In genomic region chr9:86945868-86946711, GRCh38 we compare ENCODE assay signal across 8 cellular contexts. TPM values are rescaled to one million over a fixed set of nuclear protein-coding genes. Genes with fewer than 3 reads are reported as not detected.
DNase-seq lines count a peak whose midpoint lies in the region; ATAC-seq and TF ChIP-seq lines count a peak whose summit lies in the region.

No MANE protein-coding gene starts in this region.

- peaks cover 22% of the 10 kb centered on the region for H3K4me1 Mint-ChIP-seq in activated T-cell treated with anti-CD3 and anti-CD28 coated beads, Interleukin-2, amount 50 U/mL, for 24 hours (ENCODE audit: low read depth)

- no peak for TF ChIP-seq CTCF in GM13977 (IDR thresholded peaks at IDR 0.05; ENCODE audit: extremely low read depth, insufficient read depth, missing control alignments)

- in situ Hi-C loops in GM13977 (cut with MboI; ENCODE audit: low pct_unique_long_range_greater_than_20kb, low sequenced_read_pairs, unreplicated experiment), result no loop called here

- H3K4me3 Mint-ChIP-seq in activated T-cell treated with anti-CD3 and anti-CD28 coated beads, Interleukin-2, amount 50 U/mL, for 24 hours, result peak overlapping the region; percentile 62

- peaks cover 43% of the 10 kb centered on the region for H3K27me3 Mint-ChIP-seq in activated T-cell treated with anti-CD3 and anti-CD28 coated beads, Interleukin-2, amount 50 U/mL, for 24 hours

- H3K36me3 ChIP-seq in esophagus (ENCODE audit: control insufficient read depth in 2 of 2, insufficient read depth in 2 of 2, low read length in 1 of 2) (no peaks in the 10 kb centered on the region), mucosa of rectum (ENCODE audit: control insufficient read depth in 2 of 2, insufficient read depth in 2 of 2, low read length in 2 of 2) (no peaks in the 10 kb centered on the region)

- peak overlapping the region in 1 of 2 donors; percentile 39 for H3K9ac ChIP-seq in mucosa of rectum (ENCODE audit: low read depth in 1 of 2, low read length in 2 of 2)

- no peaks in the 10 kb centered on the region for H3K9me3 Mint-ChIP-seq in activated T-cell treated with anti-CD3 and anti-CD28 coated beads, Interleukin-2, amount 50 U/mL, for 24 hours

- H3K27me3 ChIP-seq in esophagus (ENCODE audit: control insufficient read depth in 1 of 2, insufficient read depth in 2 of 2, low read length in 2 of 2) (no peaks in the 10 kb centered on the region), mucosa of rectum (ENCODE audit: control insufficient read depth in 2 of 2, insufficient read depth in 2 of 2, low read length in 2 of 2) (peaks cover 27 to 41% of the 10 kb centered on the region in 2 donors)

- peak overlapping the region; percentile 75 to 91 for H3K27ac ChIP-seq in esophagus (ENCODE audit: low read depth in 2 of 2, low read length in 1 of 2)
- H3K27ac ChIP-seq in mucosa of rectum (ENCODE audit: low read depth in 2 of 2, low read length in 2 of 2), result peak overlapping the region; percentile 47 to 68

- ATAC-seq in HG02870 (IDR thresholded peaks at IDR 0.05; ENCODE audit: unreplicated experiment) (peak; percentile 38), HG03457 (IDR thresholded peaks at IDR 0.05; ENCODE audit: unreplicated experiment) (no peak)

- H3K4me1 ChIP-seq in esophagus (ENCODE audit: control insufficient read depth in 2 of 2, insufficient read depth in 2 of 2, low read length in 1 of 2), result no peaks in the 10 kb centered on the region
- H3K4me1 ChIP-seq in mucosa of rectum (ENCODE audit: control insufficient read depth in 2 of 2, insufficient read depth in 2 of 2, low read length in 2 of 2), result peaks cover 7 to 12% of the 10 kb centered on the region in 2 donors

- H3K4me3 ChIP-seq in esophagus (ENCODE audit: low read depth in 1 of 2, low read length in 2 of 2), result peak overlapping the region; percentile 55 to 72
- peak overlapping the region; percentile 69 to 72 for H3K4me3 ChIP-seq in mucosa of rectum (ENCODE audit: low read length in 2 of 2)

- DNase-seq in GM13977 (ENCODE audit: low spot score) (peak; percentile 53), NCI-H69 (lab: John Stamatoyannopoulos, UW) (peak; percentile 67)
- DNase-seq in activated T-cell treated with anti-CD3 and anti-CD28 coated beads, Interleukin-2, amount 50 U/mL, for 24 hours, result peak; percentile 77
- peak; percentile 16 to 19 for DNase-seq in stimulated activated CD8-positive, alpha-beta memory T cell treated with anti-CD3 and anti-CD28 coated beads, Interleukin-7, amount 100 ng/mL, for 1 hour (ENCODE audit: low read depth in 2 of 2)

- WGBS in esophagus, 2 donors, result 1% methylated on average over 98 to 119 of the region's 119 CpGs

- H3K36me3 Mint-ChIP-seq in activated T-cell treated with anti-CD3 and anti-CD28 coated beads, Interleukin-2, amount 50 U/mL, for 24 hours (ENCODE audit: low read depth), result no peaks in the 10 kb centered on the region

- H3K9me3 ChIP-seq in esophagus (ENCODE audit: control insufficient read depth in 2 of 2, insufficient read depth in 1 of 2, low read depth in 1 of 2, low read length in 1 of 2), result no peaks in the 10 kb centered on the region
- H3K9me3 ChIP-seq in mucosa of rectum (ENCODE audit: control insufficient read depth in 2 of 2, low read length in 2 of 2), result no peaks in the 10 kb centered on the region

- H3K27ac Mint-ChIP-seq in activated T-cell treated with anti-CD3 and anti-CD28 coated beads, Interleukin-2, amount 50 U/mL, for 24 hours, result peak overlapping the region; percentile 14

RNA-seq across cellular contexts. Expression of gene GAS1, which starts 1.2 kb away (rescaled TPM):
- polyA plus RNA-seq in esophagus, result 1 to 10 TPM; 1.1 to 3.6 TPM

Comparison
In these comparisons a context has a peak if more than half of its experiments do, and no peak if none do; other contexts are left out.
1. DNase-seq: peak in every context shown above with its lines; median percentile 77 in activated T-cell treated with anti-CD3 and anti-CD28 coated beads, Interleukin-2, amount 50 U/mL, for 24 hours; 67 in NCI-H69; 53 in GM13977; 18 in stimulated activated CD8-positive, alpha-beta memory T cell treated with anti-CD3 and anti-CD28 coated beads, Interleukin-7, amount 100 ng/mL, for 1 hour.